Comparison of ENCODE assay signal across 28 cellular contexts in genomic region chr10:63664341-63664885, GRCh38.
A peak's percentile ranks its signal among the peaks of the same experiment; 100 is the strongest.
DNase-seq lines count a peak whose midpoint lies in the region; ATAC-seq and TF ChIP-seq lines count a peak whose summit lies in the region.
"Had no signal": no experiment of that assay in that cellular context is flagged by ENCODE, and none has a peak within 500 bp of the region (broad histone marks: within the 10 kb centered on the region; RNA-seq: fewer than 3 reads in every experiment).

No MANE protein-coding gene starts in this region.

- H3K27me3 Mint-ChIP-seq in neural progenitor cell (ENCODE audit: insufficient read depth, low read depth): peaks cover 3% of the 10 kb centered on the region
- H3K27me3 Mint-ChIP-seq in activated T-cell treated with anti-CD3 and anti-CD28 coated beads, Interleukin-2, amount 50 U/mL, for 24 hours: no peaks in the 10 kb centered on the region
- H3K27me3 Mint-ChIP-seq: activated T-helper 17 cell treated with anti-CD3 and anti-CD28 coated beads, Interleukin-2, amount 50 U/mL, for 72 hours; stimulated activated naive B cell treated with anti-CD40 and anti-IgM and Interleukin-4, amounts not matched to agents 10 μg/mL and 1 μg/mL and 100 μg/mL, for 72 hours had no signal

- H3K9me3 Mint-ChIP-seq in neural progenitor cell: no peaks in the 10 kb centered on the region
- H3K9me3 Mint-ChIP-seq in activated T-cell treated with anti-CD3 and anti-CD28 coated beads, Interleukin-2, amount 50 U/mL, for 24 hours: no peaks in the 10 kb centered on the region
- H3K9me3 Mint-ChIP-seq: activated T-helper 17 cell treated with anti-CD3 and anti-CD28 coated beads, Interleukin-2, amount 50 U/mL, for 72 hours; CD8-positive, alpha-beta T cell; stimulated activated naive B cell treated with anti-CD40 and anti-IgM and Interleukin-4, amounts not matched to agents 10 μg/mL and 1 μg/mL and 100 μg/mL, for 72 hours had no signal

- H3K79me2 ChIP-seq in neural progenitor cell (ENCODE audit: low read depth): no peaks in the 10 kb centered on the region

- H3K36me3 ChIP-seq in neural progenitor cell: no peaks in the 10 kb centered on the region
- H3K36me3 ChIP-seq: brain microvascular endothelial cell, sigmoid colon, suprapubic skin had no signal

- no peaks in the 10 kb centered on the region for H3K36me3 Mint-ChIP-seq in neural progenitor cell
- H3K36me3 Mint-ChIP-seq in activated T-cell treated with anti-CD3 and anti-CD28 coated beads, Interleukin-2, amount 50 U/mL, for 24 hours (ENCODE audit: low read depth): no peaks in the 10 kb centered on the region
- H3K36me3 Mint-ChIP-seq: CD8-positive, alpha-beta T cell; stimulated activated naive B cell treated with anti-CD40 and anti-IgM and Interleukin-4, amounts not matched to agents 10 μg/mL and 1 μg/mL and 100 μg/mL, for 72 hours had no signal

- DNase-seq in DMS153 treated with DMSO at 0.1 percent for 48 hours (lab: John Stamatoyannopoulos, UW; ENCODE audit: unreplicated experiment) (peak; percentile 38), NCI-H2081 treated with DMSO at 0.1 percent for 48 hours (lab: John Stamatoyannopoulos, UW) (peak; percentile 3), SHP77 treated with DMSO at 0.1 percent for 48 hours (lab: John Stamatoyannopoulos, UW) (peak; percentile 41), neural progenitor cell (ENCODE audit: low spot score) (no peak), left lobe of liver (ENCODE audit: low spot score) (no peak)
- no peak for DNase-seq in activated T-cell treated with anti-CD3 and anti-CD28 coated beads, Interleukin-2, amount 50 U/mL, for 24 hours
- DNase-seq in activated CD4-positive, CD25-positive, alpha-beta regulatory T cell treated with anti-CD3 and anti-CD28 coated beads, Interleukin-2, amount 50 U/mL, for 72 hours: no peak
- DNase-seq: activated CD4-positive, alpha-beta T cell treated with anti-CD3 and anti-CD28 coated beads, Interleukin-2, amount 50 U/mL, for 4 hours; activated naive CD4-positive, alpha-beta T cell treated with anti-CD3 and anti-CD28 coated beads, Interleukin-2, amount 50 U/mL, for 16 hours; amniotic stem cell; brain microvascular endothelial cell; CD8-positive, alpha-beta T cell; DMS53; dorsolateral prefrontal cortex; H7; KBM-7; left ventricle myocardium superior; MM.1S; NCI-H1417 treated with DMSO at 0.1 percent for 48 hours; NCI-H345; NK-92 treated with Interleukin-12 subunit alpha and Interleukin-12 subunit beta, amount 100 ng/mL, for 24 hours; nucleus accumbens; psoas muscle; Right ventricle myocardium superior; sigmoid colon; stimulated activated naive B cell treated with anti-CD40 and anti-IgM and Interleukin-4, amounts not matched to agents 10 μg/mL and 1 μg/mL and 100 μg/mL, for 72 hours had no signal

- no peak overlapping the region for H3K4me3 Mint-ChIP-seq in neural progenitor cell
- no peak overlapping the region for H3K4me3 Mint-ChIP-seq in activated T-cell treated with anti-CD3 and anti-CD28 coated beads, Interleukin-2, amount 50 U/mL, for 24 hours
- H3K4me3 Mint-ChIP-seq: activated T-helper 17 cell treated with anti-CD3 and anti-CD28 coated beads, Interleukin-2, amount 50 U/mL, for 72 hours; CD8-positive, alpha-beta T cell; stimulated activated naive B cell treated with anti-CD40 and anti-IgM and Interleukin-4, amounts not matched to agents 10 μg/mL and 1 μg/mL and 100 μg/mL, for 72 hours had no signal

- no peak for TF ChIP-seq CTCF in neural progenitor cell (IDR thresholded peaks at IDR 0.05)

- H3K4me3 ChIP-seq in neural progenitor cell: no peak overlapping the region
- H3K4me3 ChIP-seq: dorsolateral prefrontal cortex, psoas muscle, sigmoid colon, suprapubic skin had no signal

- H3K27ac Mint-ChIP-seq in neural progenitor cell: no peak overlapping the region
- no peak overlapping the region for H3K27ac Mint-ChIP-seq in activated T-cell treated with anti-CD3 and anti-CD28 coated beads, Interleukin-2, amount 50 U/mL, for 24 hours
- H3K27ac Mint-ChIP-seq: activated T-helper 17 cell treated with anti-CD3 and anti-CD28 coated beads, Interleukin-2, amount 50 U/mL, for 72 hours; CD8-positive, alpha-beta T cell; stimulated activated naive B cell treated with anti-CD40 and anti-IgM and Interleukin-4, amounts not matched to agents 10 μg/mL and 1 μg/mL and 100 μg/mL, for 72 hours had no signal

- H3K9me3 ChIP-seq in neural progenitor cell (ENCODE audit: low read depth): no peaks in the 10 kb centered on the region
- H3K9me3 ChIP-seq: psoas muscle, sigmoid colon, suprapubic skin had no signal

- peak overlapping the region; percentile 87 for H2AFZ ChIP-seq in neural progenitor cell (replicated peaks)

- H3K4me1 ChIP-seq in neural progenitor cell: no peaks in the 10 kb centered on the region
- H3K4me1 ChIP-seq: suprapubic skin had no signal

- no peaks in the 10 kb centered on the region for H4K20me1 ChIP-seq in neural progenitor cell (ENCODE audit: low read depth)

- peaks cover 3% of the 10 kb centered on the region for H3F3A ChIP-seq in neural progenitor cell (ENCODE audit: low read depth)

- H3K4me1 Mint-ChIP-seq in neural progenitor cell: no peaks in the 10 kb centered on the region
- peaks cover 4% of the 10 kb centered on the region for H3K4me1 Mint-ChIP-seq in activated T-cell treated with anti-CD3 and anti-CD28 coated beads, Interleukin-2, amount 50 U/mL, for 24 hours (ENCODE audit: low read depth)
- H3K4me1 Mint-ChIP-seq: activated T-helper 17 cell treated with anti-CD3 and anti-CD28 coated beads, Interleukin-2, amount 50 U/mL, for 72 hours; stimulated activated naive B cell treated with anti-CD40 and anti-IgM and Interleukin-4, amounts not matched to agents 10 μg/mL and 1 μg/mL and 100 μg/mL, for 72 hours had no signal

- H3K27ac ChIP-seq in neural progenitor cell: no peak overlapping the region
- H3K27ac ChIP-seq: brain microvascular endothelial cell, dorsolateral prefrontal cortex, psoas muscle, sigmoid colon, suprapubic skin had no signal

- no peak overlapping the region for H3K4me2 ChIP-seq in neural progenitor cell

- no peak overlapping the region for H3K9ac ChIP-seq in neural progenitor cell

- ATAC-seq in left lobe of liver: no peak
- ATAC-seq: activated T-helper 17 cell treated with anti-CD3 and anti-CD28 coated beads, Interleukin-2, amount 50 U/mL, for 72 hours; CD8-positive, alpha-beta T cell; left ventricle myocardium superior; psoas muscle; stimulated activated naive B cell treated with anti-CD40 and anti-IgM and Interleukin-4, amounts not matched to agents 10 μg/mL and 1 μg/mL and 100 μg/mL, for 72 hours had no signal

- no peaks in the 10 kb centered on the region for H3K27me3 ChIP-seq in neural progenitor cell
- H3K27me3 ChIP-seq: brain microvascular endothelial cell, dorsolateral prefrontal cortex, sigmoid colon, suprapubic skin had no signal

Comparison
In these comparisons a context has a peak if more than half of its experiments do, and no peak if none do; other contexts are left out.
1. DNase-seq: peak in DMS153 treated with DMSO at 0.1 percent for 48 hours (single experiment), NCI-H2081 treated with DMSO at 0.1 percent for 48 hours (single experiment) and SHP77 treated with DMSO at 0.1 percent for 48 hours (single experiment); none in neural progenitor cell (single experiment), left lobe of liver (single experiment), activated T-cell treated with anti-CD3 and anti-CD28 coated beads, Interleukin-2, amount 50 U/mL, for 24 hours (single experiment) and activated CD4-positive, CD25-positive, alpha-beta regulatory T cell treated with anti-CD3 and anti-CD28 coated beads, Interleukin-2, amount 50 U/mL, for 72 hours (single experiment).